20 cellular contexts compared by ENCODE assay signal in the genomic region with DNA sequence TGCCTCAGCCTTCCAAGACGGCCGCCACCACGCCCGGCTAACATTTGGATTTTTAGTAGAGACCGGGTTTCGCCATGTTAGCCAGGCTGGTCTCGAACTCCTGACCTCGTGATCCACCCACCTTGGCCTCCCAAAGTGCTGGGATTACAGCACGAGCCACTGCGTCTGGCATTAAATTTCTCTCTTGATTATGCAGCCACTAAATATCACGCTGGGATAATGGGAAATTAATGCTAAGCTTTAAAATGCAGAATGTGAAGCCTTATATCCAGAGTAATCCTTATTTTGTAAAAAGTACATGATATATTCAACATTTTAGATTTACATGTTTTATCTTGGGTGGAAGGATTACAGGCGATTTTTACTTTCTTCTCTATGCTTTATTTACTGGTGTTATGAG.
DNase-seq lines count a peak whose midpoint lies in the region; ATAC-seq, FAIRE-seq and TF ChIP-seq lines count a peak whose summit lies in the region.
"Had no signal": no experiment of that assay in that cellular context is flagged by ENCODE, and none has a peak within 500 bp of the region (broad histone marks: within the 10 kb centered on the region; RNA-seq: fewer than 3 reads in every experiment).

No MANE protein-coding gene starts in this region.

- WGBS in K562 (ENCODE audit: insufficient coverage, low coverage, missing lambda C conversion rate), result 81% methylated on average over 12 of the region's 12 CpGs
- 90 to 91% methylated on average over 12 of the region's 12 CpGs for WGBS in sigmoid colon, 2 donors

- H3F3A ChIP-seq in neural progenitor cell (ENCODE audit: low read depth), result no peaks in the 10 kb centered on the region

- in situ Hi-C loops in K562 (cut with MboI), result no loop called here

- no peak for FAIRE-seq in K562 (lab: Jason Lieb, UNC)
- FAIRE-seq: colon, endometrium had no signal

- peaks cover 75% of the 10 kb centered on the region for H4K20me1 ChIP-seq in K562 (replicated peaks; ENCODE audit: control insufficient read depth, insufficient read depth, low read length)
- peaks cover 92% of the 10 kb centered on the region for H4K20me1 ChIP-seq in neural progenitor cell (ENCODE audit: low read depth)

- H3K9me1 ChIP-seq in K562 (ENCODE audit: control insufficient read depth, insufficient read depth, low read length), result peaks cover 12% of the 10 kb centered on the region

- DNase-seq in activated CD8-positive, alpha-beta T cell treated with anti-CD3 and anti-CD28 coated beads for 36 hours, result no peak
- DNase-seq in activated CD8-positive, alpha-beta T cell treated with anti-CD3 and anti-CD28 coated beads, Interleukin-2, amount 10 ng/mL, durations not matched to agents 7 days and 5 days, result no peak
- DNase-seq in HFFc6, result no peak
- no peak for DNase-seq in K562 (ENCODE audit: extremely low read depth in 1 of 4, low spot score in 3 of 4)
- no peak for DNase-seq in neural progenitor cell (ENCODE audit: low spot score)
- no peak for DNase-seq in sigmoid colon
- DNase-seq in activated CD4-positive, CD25-positive, alpha-beta regulatory T cell treated with anti-CD3 and anti-CD28 coated beads, Interleukin-2, amount 50 U/mL, for 72 hours, result no peak
- DNase-seq: activated CD8-positive, alpha-beta memory T cell treated with anti-CD3 and anti-CD28 coated beads for 24 hours; activated gamma-delta T cell; DMS79 treated with DMSO at 0.1 percent for 48 hours; mesendoderm; NCI-H1436 treated with DMSO at 0.1 percent for 48 hours; NCI-H774; retina; stimulated activated naive B cell treated with anti-CD40 and anti-IgM and Interleukin-4, amounts not matched to agents 10 μg/mL and 1 μg/mL and 100 μg/mL, for 72 hours had no signal

- H3K4me2 ChIP-seq in K562 (ENCODE audit: insufficient read depth, low read length) (no peak overlapping the region), neural progenitor cell (no peak overlapping the region)

- no peak for ATAC-seq in activated CD8-positive, alpha-beta T cell treated with anti-CD3 and anti-CD28 coated beads for 36 hours
- no peak for ATAC-seq in activated CD8-positive, alpha-beta T cell treated with anti-CD3 and anti-CD28 coated beads, Interleukin-2, amount 10 ng/mL, durations not matched to agents 7 days and 5 days
- ATAC-seq in K562 (no peak), HG02623 (IDR thresholded peaks at IDR 0.05; ENCODE audit: unreplicated experiment) (no peak)
- ATAC-seq: stimulated activated naive B cell treated with anti-CD40 and anti-IgM and Interleukin-4, amounts not matched to agents 10 μg/mL and 1 μg/mL and 100 μg/mL, for 72 hours had no signal

- H3K27ac Mint-ChIP-seq in activated CD8-positive, alpha-beta T cell treated with anti-CD3 and anti-CD28 coated beads for 36 hours, result peak overlapping the region; percentile 60
- no peak overlapping the region for H3K27ac Mint-ChIP-seq in activated CD8-positive, alpha-beta T cell treated with anti-CD3 and anti-CD28 coated beads, Interleukin-2, amount 10 ng/mL, durations not matched to agents 7 days and 5 days
- H3K27ac Mint-ChIP-seq in HFFc6 (peak overlapping the region; percentile 91), neural progenitor cell (peak overlapping the region; percentile 60)

- H3K4me3 Mint-ChIP-seq in activated CD8-positive, alpha-beta T cell treated with anti-CD3 and anti-CD28 coated beads for 36 hours, result no peak overlapping the region
- H3K4me3 Mint-ChIP-seq in activated CD8-positive, alpha-beta T cell treated with anti-CD3 and anti-CD28 coated beads, Interleukin-2, amount 10 ng/mL, durations not matched to agents 7 days and 5 days, result no peak overlapping the region
- H3K4me3 Mint-ChIP-seq in HFFc6, result no peak overlapping the region; the same call in 1 of the 2 replicates
- H3K4me3 Mint-ChIP-seq in neural progenitor cell, result no peak overlapping the region
- H3K4me3 Mint-ChIP-seq: CD14-positive monocyte; stimulated activated naive B cell treated with anti-CD40 and anti-IgM and Interleukin-4, amounts not matched to agents 10 μg/mL and 1 μg/mL and 100 μg/mL, for 72 hours had no signal

- no peak overlapping the region for H3K4me3 ChIP-seq in K562
- no peak overlapping the region for H3K4me3 ChIP-seq in neural progenitor cell
- no peak overlapping the region for H3K4me3 ChIP-seq in sigmoid colon
- H3K4me3 ChIP-seq: tibial nerve had no signal

- TSS peak; percentile 27 for BruUV-seq in K562 (replicated peaks; lab: Mats Ljungman, UMichigan)

- H3K36me3 Mint-ChIP-seq in activated CD8-positive, alpha-beta T cell treated with anti-CD3 and anti-CD28 coated beads for 36 hours (ENCODE audit: low read depth), result peaks cover 29% of the 10 kb centered on the region
- H3K36me3 Mint-ChIP-seq in activated CD8-positive, alpha-beta T cell treated with anti-CD3 and anti-CD28 coated beads, Interleukin-2, amount 10 ng/mL, durations not matched to agents 7 days and 5 days (ENCODE audit: low read depth), result peaks cover 23% of the 10 kb centered on the region
- H3K36me3 Mint-ChIP-seq in HFFc6 (ENCODE audit: low read depth) (peaks cover 7% of the 10 kb centered on the region; the same call in 1 of the 2 replicates), neural progenitor cell (peaks cover 7% of the 10 kb centered on the region)

- no peaks in the 10 kb centered on the region for H3K9me3 Mint-ChIP-seq in activated CD8-positive, alpha-beta T cell treated with anti-CD3 and anti-CD28 coated beads for 36 hours
- H3K9me3 Mint-ChIP-seq in activated CD8-positive, alpha-beta T cell treated with anti-CD3 and anti-CD28 coated beads, Interleukin-2, amount 10 ng/mL, durations not matched to agents 7 days and 5 days (ENCODE audit: insufficient read depth), result no peaks in the 10 kb centered on the region
- H3K9me3 Mint-ChIP-seq in HFFc6, result no peaks in the 10 kb centered on the region
- H3K9me3 Mint-ChIP-seq in neural progenitor cell, result no peaks in the 10 kb centered on the region
- H3K9me3 Mint-ChIP-seq: CD14-positive monocyte; stimulated activated naive B cell treated with anti-CD40 and anti-IgM and Interleukin-4, amounts not matched to agents 10 μg/mL and 1 μg/mL and 100 μg/mL, for 72 hours had no signal

- TF ChIP-seq CTCF in activated CD8-positive, alpha-beta T cell treated with anti-CD3 and anti-CD28 coated beads for 36 hours (IDR thresholded peaks at IDR 0.05), result no peak
- TF ChIP-seq CTCF in HFFc6 (IDR thresholded peaks at IDR 0.05), result no peak
- TF ChIP-seq CTCF in K562 (IDR thresholded peaks at IDR 0.05 in 2 of 3, conservative IDR thresholded peaks at IDR 0.05 in 1 of 3; ENCODE audit: insufficient read depth in 2 of 3, low read depth in 1 of 3, low read length in 3 of 3), result no peak
- no peak for TF ChIP-seq CTCF in neural progenitor cell (IDR thresholded peaks at IDR 0.05)
- no peak for TF ChIP-seq CTCF in sigmoid colon (IDR thresholded peaks at IDR 0.05)

- POLR2A ChIA-PET in activated CD8-positive, alpha-beta T cell treated with anti-CD3 and anti-CD28 coated beads for 36 hours (lab: Charles Lee), result no interaction called here
- POLR2A ChIA-PET in activated CD8-positive, alpha-beta T cell treated with anti-CD3 and anti-CD28 coated beads, Interleukin-2, amount 10 ng/mL, durations not matched to agents 7 days and 5 days (lab: Charles Lee), result no interaction called here
- POLR2A ChIA-PET in K562 (lab: Yijun Ruan, JAX), result interaction anchor here (1.1 kb wide), 1 partner anchor 76 kb away, joined by 4 read pairs; no protein-coding TSS in a partner anchor

- no peak for TF ChIP-seq RAD21 in K562 (CRISPR knock-in tag; conservative IDR thresholded peaks at IDR 0.05 in 1 of 2, IDR thresholded peaks at IDR 0.05 in 1 of 2)

- H3K27ac ChIP-seq in K562 (ENCODE audit: extremely low read depth, low read depth, low read length) (no peak overlapping the region), neural progenitor cell (no peak overlapping the region), sigmoid colon (peak overlapping the region in 2 of 4 donors; percentile 17 to 18)
- H3K27ac ChIP-seq: tibial nerve had no signal

- H3K4me1 Mint-ChIP-seq in activated CD8-positive, alpha-beta T cell treated with anti-CD3 and anti-CD28 coated beads for 36 hours (ENCODE audit: low read depth), result peaks cover 72% of the 10 kb centered on the region
- H3K4me1 Mint-ChIP-seq in activated CD8-positive, alpha-beta T cell treated with anti-CD3 and anti-CD28 coated beads, Interleukin-2, amount 10 ng/mL, durations not matched to agents 7 days and 5 days (ENCODE audit: low read depth), result peaks cover 59% of the 10 kb centered on the region
- H3K4me1 Mint-ChIP-seq in HFFc6 (ENCODE audit: low read depth) (peaks cover 46% of the 10 kb centered on the region), neural progenitor cell (peaks cover 50% of the 10 kb centered on the region)

- CTCF ChIA-PET in activated CD8-positive, alpha-beta T cell treated with anti-CD3 and anti-CD28 coated beads for 36 hours (lab: Charles Lee), result no interaction called here
- CTCF ChIA-PET in activated CD8-positive, alpha-beta T cell treated with anti-CD3 and anti-CD28 coated beads, Interleukin-2, amount 10 ng/mL, durations not matched to agents 7 days and 5 days (lab: Charles Lee), result no interaction called here
- CTCF ChIA-PET in K562 (lab: Yijun Ruan, JAX; ENCODE audit: low intra/inter-chr PET ratio), result no interaction called here

- TF ChIP-seq POLR2A in K562 (conservative IDR thresholded peaks at IDR 0.05) (no peak), sigmoid colon (IDR thresholded peaks at IDR 0.05) (no peak)

- H3K27me3 ChIP-seq in K562 (ENCODE audit: control insufficient read depth in 2 of 2, insufficient read depth in 2 of 2, low read length in 2 of 2) (no peaks in the 10 kb centered on the region), neural progenitor cell (no peaks in the 10 kb centered on the region), sigmoid colon (no peaks in the 10 kb centered on the region)
- H3K27me3 ChIP-seq: tibial nerve had no signal

- H2AFZ ChIP-seq in K562 (ENCODE audit: low read depth, low read length), result no peak overlapping the region
- no peak overlapping the region for H2AFZ ChIP-seq in neural progenitor cell (replicated peaks)

- intact Hi-C loops in activated CD8-positive, alpha-beta T cell treated with anti-CD3 and anti-CD28 coated beads for 36 hours (cut with micrococcal nuclease), result no loop called here
- intact Hi-C loops in K562 (cut with micrococcal nuclease) (no loop called here), sigmoid colon (cut with DNase I) (no loop called here)

- H3K4me1 ChIP-seq in K562 (replicated peaks in 1 of 2; ENCODE audit: control insufficient read depth in 2 of 2, insufficient read depth in 2 of 2, low read length in 2 of 2), result peaks cover 17 to 38% of the 10 kb centered on the region in 2 experiments
- H3K4me1 ChIP-seq in neural progenitor cell, result peaks cover 31% of the 10 kb centered on the region
- peaks cover 0 to 50% (median 42%) of the 10 kb centered on the region in 4 donors for H3K4me1 ChIP-seq in sigmoid colon

- H3K79me2 ChIP-seq in K562 (ENCODE audit: control insufficient read depth, insufficient read depth, low read length) (peaks cover 91% of the 10 kb centered on the region), neural progenitor cell (ENCODE audit: low read depth) (peaks cover 92% of the 10 kb centered on the region)

- no peak overlapping the region for H3K9ac ChIP-seq in K562 (ENCODE audit: insufficient read depth in 1 of 2, low read depth in 2 of 2, low read length in 2 of 2)
- H3K9ac ChIP-seq in neural progenitor cell, result no peak overlapping the region

- H3K27me3 Mint-ChIP-seq in activated CD8-positive, alpha-beta T cell treated with anti-CD3 and anti-CD28 coated beads for 36 hours, result no peaks in the 10 kb centered on the region
- H3K27me3 Mint-ChIP-seq in activated CD8-positive, alpha-beta T cell treated with anti-CD3 and anti-CD28 coated beads, Interleukin-2, amount 10 ng/mL, durations not matched to agents 7 days and 5 days (ENCODE audit: low read depth), result no peaks in the 10 kb centered on the region
- H3K27me3 Mint-ChIP-seq in HFFc6 (ENCODE audit: insufficient read depth) (peaks cover 14% of the 10 kb centered on the region), neural progenitor cell (ENCODE audit: insufficient read depth, low read depth) (peaks cover 4% of the 10 kb centered on the region)
- H3K27me3 Mint-ChIP-seq: stimulated activated naive B cell treated with anti-CD40 and anti-IgM and Interleukin-4, amounts not matched to agents 10 μg/mL and 1 μg/mL and 100 μg/mL, for 72 hours had no signal

- H3K9me3 ChIP-seq in K562 (replicated peaks; ENCODE audit: control insufficient read depth, insufficient read depth, low read depth, low read length), result no peaks in the 10 kb centered on the region
- no peaks in the 10 kb centered on the region for H3K9me3 ChIP-seq in neural progenitor cell (ENCODE audit: low read depth)
- H3K9me3 ChIP-seq in sigmoid colon, result no peaks in the 10 kb centered on the region
- H3K9me3 ChIP-seq: tibial nerve had no signal

- peaks cover 42% of the 10 kb centered on the region; the same call in 2 of the 3 replicates for H3K36me3 ChIP-seq in K562 (ENCODE audit: control insufficient read depth, insufficient read depth, low read length)
- H3K36me3 ChIP-seq in neural progenitor cell, result no peaks in the 10 kb centered on the region
- H3K36me3 ChIP-seq in sigmoid colon, result no peaks in the 10 kb centered on the region
- H3K36me3 ChIP-seq: tibial nerve had no signal

- TF ChIP-seq EP300 in K562 (IDR thresholded peaks at IDR 0.05; ENCODE audit: low read length) (no peak), sigmoid colon (IDR thresholded peaks at IDR 0.05) (no peak)
